In genomic region chr2:102226171-102226570, GRCh38 we compare ENCODE assay signal across 10 cellular contexts. TPM values are rescaled to one million over a fixed set of nuclear protein-coding genes. Genes with fewer than 3 reads are reported as not detected.
A peak's percentile ranks its signal among the peaks of the same experiment; 100 is the strongest.
DNase-seq lines count a peak whose midpoint lies in the region; ATAC-seq and TF ChIP-seq lines count a peak whose summit lies in the region.
"Had no signal": no experiment of that assay in that cellular context is flagged by ENCODE, and none has a peak within 500 bp of the region (broad histone marks: within the 10 kb centered on the region; RNA-seq: fewer than 3 reads in every experiment).

No MANE protein-coding gene starts in this region.

- H3K4me3 ChIP-seq in ACC112 (ENCODE audit: low read depth, low read length) (no peak overlapping the region), PC-3 (ENCODE audit: low read length) (no peak overlapping the region), coronary artery (no peak overlapping the region), osteoblast (ENCODE audit: insufficient read depth, low read length) (no peak overlapping the region)
- H3K4me3 ChIP-seq: pancreas had no signal

- H3K27me3 ChIP-seq in ACC112 (ENCODE audit: insufficient read depth, low read length) = no peaks in the 10 kb centered on the region
- no peaks in the 10 kb centered on the region for H3K27me3 ChIP-seq in PC-3 (ENCODE audit: low read length)
- H3K27me3 ChIP-seq in osteoblast (ENCODE audit: insufficient read depth, low read length) = no peaks in the 10 kb centered on the region
- H3K27me3 ChIP-seq: pancreas had no signal

- H3K4me2 ChIP-seq in PC-3 (ENCODE audit: low read length) (no peak overlapping the region), osteoblast (ENCODE audit: insufficient read depth, low read length) (no peak overlapping the region)

- H3K9me3 ChIP-seq in PC-3 (ENCODE audit: low read length) = no peaks in the 10 kb centered on the region
- no peaks in the 10 kb centered on the region for H3K9me3 ChIP-seq in osteoblast (ENCODE audit: low read depth, low read length)
- H3K9me3 ChIP-seq: pancreas had no signal

- no TSS peak for BruUV-seq in PC-3 (replicated peaks; lab: Mats Ljungman, UMichigan)

- no peak for ATAC-seq in PC-3
- ATAC-seq: pancreas had no signal

- DNase-seq in PC-3 = no peak
- no peak for DNase-seq in coronary artery (ENCODE audit: low spot score)
- DNase-seq in osteoblast (ENCODE audit: insufficient read length, low spot score, missing footprints) = no peak
- no peak for DNase-seq in NCI-H1092 (lab: John Stamatoyannopoulos, UW)
- no peak for DNase-seq in mucosa of gallbladder (ENCODE audit: low spot score)
- DNase-seq in ecto neural progenitor cell (ENCODE audit: low spot score) = no peak
- DNase-seq in middle frontal gyrus (ENCODE audit: extremely low spot score, low spot score) = no peak
- DNase-seq: pancreas, SIG-M5 had no signal

- intact Hi-C loops in PC-3 (cut with micrococcal nuclease) = no loop called here

- H2AFZ ChIP-seq in ACC112 (ENCODE audit: low read length, unreplicated experiment) (no peak overlapping the region), PC-3 (ENCODE audit: low read length) (0 out of 2 replicates have a peak overlapping the region, but pooled peaks have one; percentile 1), osteoblast (ENCODE audit: low read length) (peak overlapping the region; percentile 79)

- POLR2A ChIA-PET in PC-3 (lab: Charles Lee; ENCODE audit: unreplicated experiment) = no interaction called here

- TF ChIP-seq CTCF in PC-3 (conservative IDR thresholded peaks at IDR 0.05; ENCODE audit: low read depth, low read length) (no peak), coronary artery (IDR thresholded peaks at IDR 0.05) (no peak), osteoblast (IDR thresholded peaks at IDR 0.05; ENCODE audit: extremely low read depth, low read depth, low read length) (no peak)

- no peaks in the 10 kb centered on the region for H3K79me2 ChIP-seq in ACC112 (ENCODE audit: control insufficient read depth, insufficient read depth, low read length, unreplicated experiment)
- H3K79me2 ChIP-seq in PC-3 (ENCODE audit: low read length) = no peaks in the 10 kb centered on the region
- H3K79me2 ChIP-seq in osteoblast (ENCODE audit: insufficient read depth, low read length) = no peaks in the 10 kb centered on the region

- peak overlapping the region; percentile 84 for H3K9ac ChIP-seq in PC-3 (ENCODE audit: low read length)

- H4K20me1 ChIP-seq in PC-3 (ENCODE audit: low read length) = no peaks in the 10 kb centered on the region
- H4K20me1 ChIP-seq in osteoblast (ENCODE audit: insufficient read depth, low read length) = no peaks in the 10 kb centered on the region

- CTCF ChIA-PET in PC-3 (lab: Charles Lee) = no interaction called here

- H3K27ac ChIP-seq in ACC112 (ENCODE audit: low read depth, low read length) (peak overlapping the region; percentile 100), PC-3 (ENCODE audit: low read length) (peak overlapping the region; percentile 97), coronary artery (peak overlapping the region; percentile 82 to 90), osteoblast (ENCODE audit: low read depth, low read length) (peak overlapping the region; percentile 96)

- H3K36me3 ChIP-seq in ACC112 (ENCODE audit: insufficient read depth, low read length) (peaks cover 15% of the 10 kb centered on the region; the same call in 1 of the 2 replicates), PC-3 (ENCODE audit: low read depth, low read length) (no peaks in the 10 kb centered on the region), osteoblast (ENCODE audit: insufficient read depth, low read length) (no peaks in the 10 kb centered on the region)
- H3K36me3 ChIP-seq: pancreas had no signal

- H3F3A ChIP-seq in PC-3 (ENCODE audit: low read length, unreplicated experiment) = no peaks in the 10 kb centered on the region

- H3K9me2 ChIP-seq in PC-3 (replicated peaks; ENCODE audit: low read length) = no peaks in the 10 kb centered on the region

- H3K4me1 ChIP-seq in ACC112 (ENCODE audit: control insufficient read depth, insufficient read depth, low read length, unreplicated experiment) (peaks cover 38% of the 10 kb centered on the region), PC-3 (ENCODE audit: insufficient read depth, low read length) (peaks cover 31% of the 10 kb centered on the region), osteoblast (ENCODE audit: insufficient read depth, low read length) (peaks cover 18% of the 10 kb centered on the region)

RNA-seq across cellular contexts. Expression of gene IL1RL2, which starts 39.3 kb away (rescaled TPM):
- total RNA-seq in PC-3 (2014; rRNA removed) = 0.11 TPM in 1 of 2 replicates, not detected in the other
- total RNA-seq in osteoblast = 0.72 and 1.2 TPM in 2 replicates
- 2.3 TPM for total RNA-seq in mucosa of gallbladder
